ENCODE assay signal across 34 cellular contexts in the genomic region with DNA sequence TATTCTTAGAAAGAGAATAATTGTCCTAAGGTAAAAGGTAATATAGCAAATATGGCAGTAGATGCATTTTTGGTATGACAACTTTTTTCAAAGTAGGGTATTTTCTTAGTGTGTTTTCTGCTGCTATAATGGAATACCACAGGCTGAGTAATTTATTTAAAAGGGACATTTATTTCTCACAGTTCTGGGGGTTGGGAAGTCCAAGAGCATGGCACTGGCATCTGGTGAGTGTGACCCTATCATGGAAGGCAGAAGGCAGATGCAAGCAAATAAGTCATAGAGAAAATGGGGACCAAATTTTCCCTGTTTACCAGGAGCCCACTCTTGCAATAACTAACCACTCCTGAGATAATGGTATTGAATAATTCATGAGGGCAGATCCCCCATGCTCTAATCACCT.
"Had no signal": no experiment of that assay in that cellular context is flagged by ENCODE, and none has a peak within 500 bp of the region (broad histone marks: within the 10 kb centered on the region; RNA-seq: fewer than 3 reads in every experiment).

No MANE protein-coding gene starts in this region.

- H3K4me1 ChIP-seq: adrenal gland, ascending aorta, body of pancreas, breast epithelium had no signal

- H3K9me3 ChIP-seq: adrenal gland, ascending aorta, body of pancreas, breast epithelium had no signal

- ATAC-seq: activated naive CD4-positive, alpha-beta T cell treated with anti-CD3 and anti-CD28 coated beads, Interleukin-2, amount 50 U/mL, for 72 hours; activated naive CD8-positive, alpha-beta T cell treated with anti-CD3 and anti-CD28 coated beads, Interleukin-2, amount 50 U/mL, for 24 hours; activated T-cell treated with anti-CD3 and anti-CD28 coated beads, Interleukin-2, amount 50 U/mL, for 4 hours; activated T-cell treated with anti-CD3 and anti-CD28 coated beads, Interleukin-2, amount 50 U/mL, for 72 hours; activated T-helper 17 cell treated with anti-CD3 and anti-CD28 coated beads, Interleukin-2, amount 50 U/mL, for 72 hours; body of pancreas had no signal

- H3K36me3 ChIP-seq: adrenal gland, ascending aorta, brain microvascular endothelial cell, breast epithelium, cardiac muscle cell had no signal

- FAIRE-seq: astrocyte, bronchial epithelial cell had no signal

- DNase-seq: activated effector memory CD4-positive, alpha-beta T cell treated with anti-CD3 and anti-CD28 coated beads, Interleukin-2, amount 50 U/mL, for 16 hours; activated effector memory CD4-positive, alpha-beta T cell treated with Interleukin-2 at 50 U/mL for 16 hours; activated gamma-delta T cell; activated gamma-delta T cell treated with Interleukin-2 at 50 U/mL for 16 hours; activated naive CD4-positive, alpha-beta T cell; activated naive CD4-positive, alpha-beta T cell treated with anti-CD3 and anti-CD28 coated beads for 36 hours; activated naive CD4-positive, alpha-beta T cell treated with anti-CD3 and anti-CD28 coated beads, Interleukin-2, amount 10 ng/mL, durations not matched to agents 7 days and 5 days; activated naive CD4-positive, alpha-beta T cell treated with anti-CD3 and anti-CD28 coated beads, Interleukin-2, amount 50 U/mL, for 16 hours; activated naive CD4-positive, alpha-beta T cell treated with Interleukin-2 at 50 U/mL for 16 hours; activated naive CD8-positive, alpha-beta T cell treated with anti-CD3 and anti-CD28 coated beads for 36 hours; activated naive CD8-positive, alpha-beta T cell treated with anti-CD3 and anti-CD28 coated beads, Interleukin-2, amount 10 ng/mL, durations not matched to agents 7 days and 5 days; activated naive CD8-positive, alpha-beta T cell treated with anti-CD3 and anti-CD28 coated beads, Interleukin-2, amount 50 U/mL, for 24 hours; activated T-cell treated with anti-CD3 and anti-CD28 coated beads, Interleukin-2, amount 50 U/mL, for 1 hour; activated T-cell treated with anti-CD3 and anti-CD28 coated beads, Interleukin-2, amount 50 U/mL, for 24 hours; activated T-cell treated with anti-CD3 and anti-CD28 coated beads, Interleukin-2, amount 50 U/mL, for 4 hours; activated T-cell treated with anti-CD3 and anti-CD28 coated beads, Interleukin-2, amount 50 U/mL, for 48 hours; activated T-cell treated with anti-CD3 and anti-CD28 coated beads, Interleukin-2, amount 50 U/mL, for 72 hours; adrenal gland; amniotic stem cell; amygdala; anterior cingulate cortex; aorta; body of pancreas; brain microvascular endothelial cell; caudate nucleus; central memory CD4-positive, alpha-beta T cell; cerebellar nuclear complex had no signal

- H3K27ac ChIP-seq: adrenal gland, ascending aorta, body of pancreas, brain microvascular endothelial cell, breast epithelium, cardiac muscle cell had no signal

- H3K27me3 ChIP-seq: adrenal gland, ascending aorta, body of pancreas, brain microvascular endothelial cell, breast epithelium, cardiac muscle cell had no signal

- H3K4me3 ChIP-seq: adrenal gland, ascending aorta, body of pancreas, breast epithelium, cardiac muscle cell had no signal
